Comparison of ENCODE assay signal across 1 cellular context in the genomic region with DNA sequence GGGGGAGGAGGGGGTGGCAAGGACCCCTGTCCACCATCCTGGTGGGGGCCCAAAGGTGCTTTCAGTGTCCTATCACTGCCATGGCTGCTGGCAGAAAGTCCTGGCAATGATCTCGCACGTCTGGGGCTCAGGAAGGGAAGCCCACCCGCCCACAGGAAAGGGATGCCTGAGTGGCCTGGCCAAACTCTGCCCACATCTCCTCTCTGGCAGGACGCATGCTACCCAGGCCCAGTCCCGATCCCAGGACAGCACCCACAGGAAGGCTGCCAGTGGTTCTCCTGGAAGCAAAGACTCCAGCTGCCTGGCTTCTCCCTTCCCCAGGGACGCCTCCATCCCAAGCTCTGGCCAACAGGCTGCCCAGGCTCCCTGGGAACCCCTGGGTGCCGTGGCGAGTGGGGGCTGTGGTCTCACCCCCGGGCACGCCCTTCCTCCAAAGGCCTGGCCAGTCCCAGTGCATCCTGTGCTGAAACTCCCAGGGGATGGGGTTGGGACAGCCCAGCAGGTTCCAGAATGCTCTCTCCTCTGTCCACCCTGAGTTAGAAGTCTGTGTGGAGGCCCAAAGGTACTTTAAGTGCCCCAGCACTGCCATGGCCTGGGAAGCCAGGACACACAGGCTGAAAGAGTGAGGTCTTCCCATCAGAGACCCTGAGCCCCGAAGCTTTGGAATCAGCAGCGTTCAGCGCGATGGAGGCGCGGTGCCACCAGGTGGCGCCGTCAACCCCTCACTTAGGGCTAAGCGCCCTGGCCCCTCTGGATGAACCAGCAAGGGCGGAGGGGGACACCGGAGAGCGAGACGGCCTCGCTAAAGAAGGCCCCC.
TF ChIP-seq lines count a peak whose summit lies in the region.

No MANE protein-coding gene starts in this region.

TF ChIP-seq in K562, 482 proteins besides CTCF, POLR2A, EP300 and RAD21 (continued from another document):
- TF ChIP-seq ZNF280B (CRISPR knock-in tag; IDR thresholded peaks at IDR 0.05), result no peak
- no peak for TF ChIP-seq ZNF197 (CRISPR knock-in tag; IDR thresholded peaks at IDR 0.05; ENCODE audit: low read depth)
- no peak for TF ChIP-seq FOXM1 (IDR thresholded peaks at IDR 0.05; ENCODE audit: low read depth)
- no peak for TF ChIP-seq FOXM1 (CRISPR knock-in tag; IDR thresholded peaks at IDR 0.05; ENCODE audit: low read depth)
- TF ChIP-seq EZH2 (IDR thresholded peaks at IDR 0.05; ENCODE audit: borderline replicate concordance, low read depth, low read length), result no peak
- TF ChIP-seq MCM2 (IDR thresholded peaks at IDR 0.05; ENCODE audit: low read depth), result no peak
- TF ChIP-seq ZNF395 (CRISPR knock-in tag; IDR thresholded peaks at IDR 0.05), result no peak
- TF ChIP-seq FIP1L1 (IDR thresholded peaks at IDR 0.05; ENCODE audit: low read depth, low read length, poor library complexity, severe bottlenecking), result no peak
